1 cellular context compared by ENCODE assay signal in genomic region chr3:122514123-122515019, GRCh38.
A peak's percentile ranks its signal among the peaks of the same experiment; 100 is the strongest.
TF ChIP-seq lines count a peak whose summit lies in the region.

TSS of gene KPNA1 (minus strand) at chr3:122514939. CDS start at chr3:122496565, 18,374 bp downstream.

TF ChIP-seq in HEK293, 187 proteins besides CTCF, POLR2A, EP300 and RAD21 (continued from another document and continues in another):
- TF ChIP-seq KLF7 (tag by site-specific recombination; IDR thresholded peaks at IDR 0.05; ENCODE audit: borderline replicate concordance) (peak; percentile 81; the same call in 1 of the 2 replicates), ZNF629 (tag by site-specific recombination; IDR thresholded peaks at IDR 0.05) (peak; percentile 24; the same call in 1 of the 2 replicates), HOXD13 (CRISPR knock-in tag; IDR thresholded peaks at IDR 0.05; ENCODE audit: borderline replicate concordance) (no peak), ZNF157 (tag by site-specific recombination; IDR thresholded peaks at IDR 0.05) (no peak), ZEB2 (tag by site-specific recombination; IDR thresholded peaks at IDR 0.05) (peak; percentile 59; the same call in 1 of the 2 replicates), ZNF837 (tag by site-specific recombination; IDR thresholded peaks at IDR 0.05) (no peak), PRDM6 (tag by site-specific recombination; IDR thresholded peaks at IDR 0.05) (no peak), ZNF292 (tag by site-specific recombination; IDR thresholded peaks at IDR 0.05; ENCODE audit: borderline replicate concordance, low read depth) (no peak), ZNF132 (tag by site-specific recombination; IDR thresholded peaks at IDR 0.05; ENCODE audit: borderline replicate concordance) (no peak), ZNF18 (tag by site-specific recombination; IDR thresholded peaks at IDR 0.05) (peak; percentile 46; the same call in 1 of the 2 replicates), ZNF423 (tag by site-specific recombination; IDR thresholded peaks at IDR 0.05) (peak; percentile 78), ZBTB7A (tag by site-specific recombination; IDR thresholded peaks at IDR 0.05; ENCODE audit: low read depth) (no peak), MYNN (tag by site-specific recombination; IDR thresholded peaks at IDR 0.05; ENCODE audit: borderline replicate concordance) (no peak), ZNF449 (tag by site-specific recombination; IDR thresholded peaks at IDR 0.05) (0 out of 2 replicates have a peak, but pooled peaks have one; percentile 38), ZNF560 (tag by site-specific recombination; IDR thresholded peaks at IDR 0.05; ENCODE audit: borderline replicate concordance) (no peak), ZNF362 (tag by site-specific recombination; IDR thresholded peaks at IDR 0.05) (no peak), ZXDB (tag by site-specific recombination; IDR thresholded peaks at IDR 0.05) (peak; percentile 76), ZNF335 (tag by site-specific recombination; conservative IDR thresholded peaks at IDR 0.05) (peak; percentile 88), GLIS2 (tag by site-specific recombination; IDR thresholded peaks at IDR 0.05) (no peak; the same call in 1 of the 2 replicates), ZNF404 (tag by site-specific recombination; IDR thresholded peaks at IDR 0.05) (no peak), ZFHX2 (tag by site-specific recombination; conservative IDR thresholded peaks at IDR 0.05) (peak; percentile 82), ZNF211 (tag by site-specific recombination; IDR thresholded peaks at IDR 0.05; ENCODE audit: low read depth) (no peak), KLF10 (tag by site-specific recombination; IDR thresholded peaks at IDR 0.05) (peak; percentile 50), BCL11B (tag by site-specific recombination; IDR thresholded peaks at IDR 0.05; ENCODE audit: low read depth) (no peak), ZNF510 (tag by site-specific recombination; IDR thresholded peaks at IDR 0.05; ENCODE audit: insufficient replicate concordance) (no peak), INSM2 (tag by site-specific recombination; IDR thresholded peaks at IDR 0.05) (no peak), RBAK (tag by site-specific recombination; IDR thresholded peaks at IDR 0.05) (no peak), ZNF501 (tag by site-specific recombination; IDR thresholded peaks at IDR 0.05) (0 out of 2 replicates have a peak, but pooled peaks have one; percentile 21), ZSCAN16 (tag by site-specific recombination; IDR thresholded peaks at IDR 0.05) (peak; percentile 59; the same call in 1 of the 2 replicates), ZNF2 (tag by site-specific recombination; IDR thresholded peaks at IDR 0.05) (0 out of 2 replicates have a peak, but pooled peaks have one; percentile 60), ZNF488 (tag by site-specific recombination; IDR thresholded peaks at IDR 0.05) (no peak), ZNF174 (tag by site-specific recombination; IDR thresholded peaks at IDR 0.05) (no peak), ZNF202 (tag by site-specific recombination; IDR thresholded peaks at IDR 0.05; ENCODE audit: borderline replicate concordance) (no peak), ZNF16 (tag by site-specific recombination; IDR thresholded peaks at IDR 0.05; ENCODE audit: low read depth) (no peak), ZNF670 (tag by site-specific recombination; IDR thresholded peaks at IDR 0.05; ENCODE audit: low read depth) (no peak), ZSCAN4 (tag by site-specific recombination; IDR thresholded peaks at IDR 0.05) (no peak), ZNF768 (tag by site-specific recombination; IDR thresholded peaks at IDR 0.05) (no peak), ZNF223 (tag by site-specific recombination; IDR thresholded peaks at IDR 0.05) (peak; percentile 81), HIC1 (tag by site-specific recombination; IDR thresholded peaks at IDR 0.05) (0 out of 2 replicates have a peak, but pooled peaks have one; percentile 26), ZNF169 (tag by site-specific recombination; IDR thresholded peaks at IDR 0.05) (no peak), SCRT1 (tag by site-specific recombination; IDR thresholded peaks at IDR 0.05; ENCODE audit: borderline replicate concordance) (no peak), ZNF391 (tag by site-specific recombination; IDR thresholded peaks at IDR 0.05; ENCODE audit: borderline replicate concordance, low read depth) (peak; percentile 68; the same call in 1 of the 2 replicates), KLF9 (tag by site-specific recombination; IDR thresholded peaks at IDR 0.05; ENCODE audit: low read depth) (peak; percentile 92), ZNF707 (tag by site-specific recombination; IDR thresholded peaks at IDR 0.05) (no peak), BCL11A (tag by site-specific recombination; IDR thresholded peaks at IDR 0.05; ENCODE audit: low read depth) (no peak), SETDB1 (IDR thresholded peaks at IDR 0.05; ENCODE audit: insufficient read length, low read length) (no peak), ZNF433 (tag by site-specific recombination; IDR thresholded peaks at IDR 0.05; ENCODE audit: low read depth) (no peak), ATF2 (tag by site-specific recombination; IDR thresholded peaks at IDR 0.05; ENCODE audit: low read depth) (0 out of 2 replicates have a peak, but pooled peaks have one; percentile 52), TCF7L2 (IDR thresholded peaks at IDR 0.05; ENCODE audit: borderline replicate concordance, low read depth, low read length) (no peak), ZNF24 (tag by site-specific recombination; IDR thresholded peaks at IDR 0.05) (no peak), PRDM1 (tag by site-specific recombination; IDR thresholded peaks at IDR 0.05) (no peak), ZNF624 (tag by site-specific recombination; IDR thresholded peaks at IDR 0.05) (no peak), ZNF37A (tag by site-specific recombination; IDR thresholded peaks at IDR 0.05) (no peak), GLI4 (tag by site-specific recombination; IDR thresholded peaks at IDR 0.05) (peak; percentile 74; the same call in 1 of the 2 replicates), REPIN1 (tag by site-specific recombination; IDR thresholded peaks at IDR 0.05; ENCODE audit: low read depth) (0 out of 2 replicates have a peak, but pooled peaks have one; percentile 75), ZNF416 (tag by site-specific recombination; IDR thresholded peaks at IDR 0.05) (no peak), ZNF155 (tag by site-specific recombination; IDR thresholded peaks at IDR 0.05) (no peak), GFI1B (tag by site-specific recombination; IDR thresholded peaks at IDR 0.05) (no peak), ZNF10 (tag by site-specific recombination; IDR thresholded peaks at IDR 0.05) (no peak)
